1 cellular context compared by ENCODE assay signal in genomic region chr13:77898097-77898496, GRCh38.
TF ChIP-seq lines count a peak whose summit lies in the region.

No MANE protein-coding gene starts in this region.

TF ChIP-seq in GM23338, 12 proteins besides CTCF, POLR2A, EP300 and RAD21 (continued from another document):
- TF ChIP-seq CREB1 (CRISPR knock-in tag; IDR thresholded peaks at IDR 0.05; ENCODE audit: low read depth) (no peak), REST (IDR thresholded peaks at IDR 0.05; ENCODE audit: unreplicated experiment) (no peak), ZNF331 (CRISPR knock-in tag; IDR thresholded peaks at IDR 0.05; ENCODE audit: low read depth) (no peak)
